In genomic region chr16:84818989-84819643, GRCh38 we compare ENCODE assay signal across 8 cellular contexts. TPM values are rescaled to one million over a fixed set of nuclear protein-coding genes. Genes with fewer than 3 reads are reported as not detected.
A peak's percentile ranks its signal among the peaks of the same experiment; 100 is the strongest.
DNase-seq lines count a peak whose midpoint lies in the region; ATAC-seq and TF ChIP-seq lines count a peak whose summit lies in the region.

No MANE protein-coding gene starts in this region.

- no peak for TF ChIP-seq CTCF in Panc1 (IDR thresholded peaks at IDR 0.05)
- no peak for TF ChIP-seq CTCF in foreskin keratinocyte (conservative IDR thresholded peaks at IDR 0.05)
- no peak for TF ChIP-seq CTCF in progenitor cell of endocrine pancreas (IDR thresholded peaks at IDR 0.05; ENCODE audit: unreplicated experiment)
- TF ChIP-seq CTCF in omental fat pad (IDR thresholded peaks at IDR 0.05): no peak

- H3K4me1 Mint-ChIP-seq in progenitor cell of endocrine pancreas (ENCODE audit: low read depth): peaks cover 4% of the 10 kb centered on the region
- H3K4me1 Mint-ChIP-seq in activated naive CD8-positive, alpha-beta T cell treated with anti-CD3 and anti-CD28 coated beads, Interleukin-2, amount 50 U/mL, for 24 hours: peaks cover 9% of the 10 kb centered on the region

- peak overlapping the region in 7 of 10 experiments; percentile 47 to 73 (median 66); a peak in 12 of 20 replicates for H3K4me3 ChIP-seq in BLaER1 treated with 17β-estradiol and CSF1 and Interleukin-3, amounts not matched to agents 10 nM and 100 nM
- H3K4me3 ChIP-seq in Panc1 (ENCODE audit: low read depth in 2 of 2, low read length in 2 of 2): peak overlapping the region; percentile 55 to 77
- no peak overlapping the region for H3K4me3 ChIP-seq in SJCRH30

- H3K36me3 Mint-ChIP-seq in progenitor cell of endocrine pancreas (ENCODE audit: insufficient read depth): no peaks in the 10 kb centered on the region
- no peaks in the 10 kb centered on the region for H3K36me3 Mint-ChIP-seq in activated naive CD8-positive, alpha-beta T cell treated with anti-CD3 and anti-CD28 coated beads, Interleukin-2, amount 50 U/mL, for 24 hours (ENCODE audit: low read depth)

- BruUV-seq in Panc1 (replicated peaks; lab: Mats Ljungman, UMichigan): no TSS peak

- CTCF ChIA-PET in Panc1 (lab: Charles Lee): no interaction called here

- peaks cover 24 to 85% (median 58%) of the 10 kb centered on the region in 10 experiments for H3K4me1 ChIP-seq in BLaER1 treated with 17β-estradiol and CSF1 and Interleukin-3, amounts not matched to agents 10 nM and 100 nM
- H3K4me1 ChIP-seq in Panc1 (ENCODE audit: control insufficient read depth, insufficient read depth, low read length): peaks cover 11% of the 10 kb centered on the region
- H3K4me1 ChIP-seq in foreskin keratinocyte: peaks cover 4% of the 10 kb centered on the region
- no peaks in the 10 kb centered on the region for H3K4me1 ChIP-seq in SJCRH30

- H3K9me3 ChIP-seq in BLaER1 treated with 17β-estradiol and CSF1 and Interleukin-3, amounts not matched to agents 10 nM and 100 nM (replicated peaks in 1 of 11): peaks cover 0 to 7% (median 0%) of the 10 kb centered on the region in 11 experiments; a peak in 2 of 22 replicates
- H3K9me3 ChIP-seq in Panc1 (ENCODE audit: control insufficient read depth, insufficient read depth, low read depth, low read length) (no peaks in the 10 kb centered on the region), SJCRH30 (replicated peaks) (no peaks in the 10 kb centered on the region)

- intact Hi-C loops in Panc1 (cut with micrococcal nuclease; ENCODE audit: unreplicated experiment): no loop called here

- peaks cover 0 to 10% (median 0%) of the 10 kb centered on the region in 11 experiments; a peak in 3 of 22 replicates for H3K36me3 ChIP-seq in BLaER1 treated with 17β-estradiol and CSF1 and Interleukin-3, amounts not matched to agents 10 nM and 100 nM
- H3K36me3 ChIP-seq in Panc1 (ENCODE audit: control insufficient read depth, insufficient read depth, low read length): no peaks in the 10 kb centered on the region
- H3K36me3 ChIP-seq in SJCRH30: no peaks in the 10 kb centered on the region

- DNase-seq in Panc1 (ENCODE audit: low read depth, low spot score) (no peak), foreskin keratinocyte (peak; percentile 24 to 45), progenitor cell of endocrine pancreas (ENCODE audit: low spot score, unreplicated experiment) (no peak), omental fat pad (ENCODE audit: low spot score) (no peak), SJCRH30 (no peak)
- DNase-seq in activated naive CD8-positive, alpha-beta T cell treated with anti-CD3 and anti-CD28 coated beads, Interleukin-2, amount 50 U/mL, for 24 hours: no peak
- no peak for DNase-seq in stimulated activated CD4-positive, alpha-beta T cell treated with anti-CD3 and anti-CD28 coated beads, Interleukin-2, amount 100 ng/mL, for 24 hours

- H3K27ac Mint-ChIP-seq in progenitor cell of endocrine pancreas: no peak overlapping the region
- H3K27ac Mint-ChIP-seq in activated naive CD8-positive, alpha-beta T cell treated with anti-CD3 and anti-CD28 coated beads, Interleukin-2, amount 50 U/mL, for 24 hours: no peak overlapping the region

- H3K4me2 ChIP-seq in BLaER1 treated with 17β-estradiol and CSF1 and Interleukin-3, amounts not matched to agents 10 nM and 100 nM: peak overlapping the region; percentile 81 to 99 (median 96)

- no peak overlapping the region; a peak in 1 of 22 replicates for H3K9ac ChIP-seq in BLaER1 treated with 17β-estradiol and CSF1 and Interleukin-3, amounts not matched to agents 10 nM and 100 nM

- H3K27me3 ChIP-seq in BLaER1 treated with 17β-estradiol and CSF1 and Interleukin-3, amounts not matched to agents 10 nM and 100 nM: peaks cover 0 to 16% (median 8%) of the 10 kb centered on the region in 11 experiments; a peak in 11 of 22 replicates
- H3K27me3 ChIP-seq in Panc1 (ENCODE audit: control insufficient read depth, insufficient read depth, low read length): no peaks in the 10 kb centered on the region
- H3K27me3 ChIP-seq in foreskin keratinocyte: peaks cover 89% of the 10 kb centered on the region
- H3K27me3 ChIP-seq in SJCRH30: no peaks in the 10 kb centered on the region

- no peak overlapping the region for H3K27ac ChIP-seq in BLaER1 treated with 17β-estradiol and CSF1 and Interleukin-3, amounts not matched to agents 10 nM and 100 nM
- no peak overlapping the region for H3K27ac ChIP-seq in Panc1 (ENCODE audit: low read length)
- H3K27ac ChIP-seq in foreskin keratinocyte: no peak overlapping the region
- no peak overlapping the region for H3K27ac ChIP-seq in SJCRH30

- H3K4me3 Mint-ChIP-seq in progenitor cell of endocrine pancreas (ENCODE audit: low read depth): peak overlapping the region; percentile 55
- no peak overlapping the region for H3K4me3 Mint-ChIP-seq in activated naive CD8-positive, alpha-beta T cell treated with anti-CD3 and anti-CD28 coated beads, Interleukin-2, amount 50 U/mL, for 24 hours

- H3K9me3 Mint-ChIP-seq in progenitor cell of endocrine pancreas (ENCODE audit: low read depth): no peaks in the 10 kb centered on the region
- no peaks in the 10 kb centered on the region for H3K9me3 Mint-ChIP-seq in activated naive CD8-positive, alpha-beta T cell treated with anti-CD3 and anti-CD28 coated beads, Interleukin-2, amount 50 U/mL, for 24 hours

- POLR2A ChIA-PET in Panc1 (lab: Charles Lee): no interaction called here

- ATAC-seq in Panc1 (peak; percentile 7; the same call in 1 of the 2 replicates), foreskin keratinocyte (peak; percentile 25), omental fat pad (ENCODE audit: low FRiP score) (no peak)
- no peak for ATAC-seq in activated naive CD8-positive, alpha-beta T cell treated with anti-CD3 and anti-CD28 coated beads, Interleukin-2, amount 50 U/mL, for 24 hours

- H4K20me1 ChIP-seq in BLaER1 treated with 17β-estradiol and CSF1 and Interleukin-3, amounts not matched to agents 10 nM and 100 nM: peaks cover 0 to 28% (median 19%) of the 10 kb centered on the region in 11 experiments; a peak in 15 of 22 replicates

- in situ Hi-C loops in Panc1 (cut with HindIII; ENCODE audit: low pct_unique_long_range_greater_than_20kb, low sequenced_read_pairs): no loop called here

- peaks cover 87% of the 10 kb centered on the region for H3K27me3 Mint-ChIP-seq in progenitor cell of endocrine pancreas
- peaks cover 38% of the 10 kb centered on the region for H3K27me3 Mint-ChIP-seq in activated naive CD8-positive, alpha-beta T cell treated with anti-CD3 and anti-CD28 coated beads, Interleukin-2, amount 50 U/mL, for 24 hours

RNA-seq across cellular contexts. Expression of gene CRISPLD2, which starts 0.7 kb away (rescaled TPM):
- total RNA-seq in Panc1 (2021; ENCODE audit: unreplicated experiment) (12.9 TPM), foreskin keratinocyte (0.48 and 0.56 TPM in 2 replicates), progenitor cell of endocrine pancreas (10.0 and 11.0 TPM in 2 replicates), omental fat pad (100 to 1,000 TPM in 3 of 4 donors, 10 to 100 TPM in 1; 99.9 to 450 (median 407) TPM)
- 5.1 TPM for polyA plus RNA-seq in Panc1 (2012; ENCODE audit: insufficient read length)
- 0.10 and 0.17 TPM in 2 replicates for polyA plus RNA-seq in foreskin keratinocyte
- total RNA-seq in SJCRH30 (2014; rRNA removed; shearing (Covaris generic)): 0.34 and 0.48 TPM in 2 replicates

Comparison
In these comparisons a context has a peak if more than half of its experiments do, and no peak if none do; other contexts are left out.
1. ATAC-seq: peak in Panc1 (single experiment) and foreskin keratinocyte (single experiment); none in omental fat pad (single experiment) and activated naive CD8-positive, alpha-beta T cell treated with anti-CD3 and anti-CD28 coated beads, Interleukin-2, amount 50 U/mL, for 24 hours (single experiment).
2. DNase-seq: peak in foreskin keratinocyte (2 of 2); none in Panc1 (single experiment), progenitor cell of endocrine pancreas (single experiment), omental fat pad (single experiment), activated naive CD8-positive, alpha-beta T cell treated with anti-CD3 and anti-CD28 coated beads, Interleukin-2, amount 50 U/mL, for 24 hours (single experiment), stimulated activated CD4-positive, alpha-beta T cell treated with anti-CD3 and anti-CD28 coated beads, Interleukin-2, amount 100 ng/mL, for 24 hours (0 of 2) and SJCRH30 (0 of 2).